ENCODE assay signal across 11 cellular contexts in genomic region chr13:47175172-47175806, GRCh38.
DNase-seq lines count a peak whose midpoint lies in the region; TF ChIP-seq lines count a peak whose summit lies in the region.
"Had no signal": no experiment of that assay in that cellular context is flagged by ENCODE, and none has a peak within 500 bp of the region (broad histone marks: within the 10 kb centered on the region; RNA-seq: fewer than 3 reads in every experiment).

No MANE protein-coding gene starts in this region.

- no peak overlapping the region for H3K4me3 ChIP-seq in epithelial cell of esophagus (ENCODE audit: low read length)
- H3K4me3 ChIP-seq: Peyer's patch had no signal

- DNase-seq in GDM1 (lab: John Stamatoyannopoulos, UW) (peak; percentile 47), NOMO-1 treated with DMSO at 0.1 percent for 48 hours (lab: John Stamatoyannopoulos, UW; ENCODE audit: unreplicated experiment) (peak; percentile 35), epithelial cell of esophagus (ENCODE audit: low read depth) (peak; percentile 54), osteocyte (ENCODE audit: extremely low spot score, unreplicated experiment) (no peak), RPMI8226 (no peak), GM19238 (ENCODE audit: insufficient read length, low spot score) (no peak), posterior vena cava (ENCODE audit: low spot score) (no peak)
- DNase-seq in stimulated activated CD4-positive, alpha-beta T cell treated with anti-CD3 and anti-CD28 coated beads, Interleukin-15, amount 100 ng/mL, for 24 hours: no peak
- DNase-seq: activated naive CD4-positive, alpha-beta T cell treated with anti-CD3 and anti-CD28 coated beads, Interleukin-2, amount 10 ng/mL, durations not matched to agents 7 days and 5 days; H9; Peyer's patch had no signal

- H3K9me3 Mint-ChIP-seq in osteocyte (ENCODE audit: unreplicated experiment): no peaks in the 10 kb centered on the region
- H3K9me3 Mint-ChIP-seq: activated naive CD4-positive, alpha-beta T cell treated with anti-CD3 and anti-CD28 coated beads, Interleukin-2, amount 10 ng/mL, durations not matched to agents 7 days and 5 days; H9 had no signal

- peaks cover 14% of the 10 kb centered on the region for H3K4me1 Mint-ChIP-seq in osteocyte (ENCODE audit: unreplicated experiment)
- H3K4me1 Mint-ChIP-seq: activated naive CD4-positive, alpha-beta T cell treated with anti-CD3 and anti-CD28 coated beads, Interleukin-2, amount 10 ng/mL, durations not matched to agents 7 days and 5 days; H9 had no signal

- H3K27me3 Mint-ChIP-seq in osteocyte (ENCODE audit: unreplicated experiment): peaks cover 12% of the 10 kb centered on the region
- H3K27me3 Mint-ChIP-seq: activated naive CD4-positive, alpha-beta T cell treated with anti-CD3 and anti-CD28 coated beads, Interleukin-2, amount 10 ng/mL, durations not matched to agents 7 days and 5 days had no signal

- TF ChIP-seq CTCF in epithelial cell of esophagus (IDR thresholded peaks at IDR 0.05; ENCODE audit: insufficient read depth, low read depth, low read length, missing control alignments): no peak
- TF ChIP-seq CTCF in osteocyte (IDR thresholded peaks at IDR 0.05): no peak

- H3K27ac Mint-ChIP-seq in osteocyte (ENCODE audit: unreplicated experiment): peak overlapping the region; percentile 33
- H3K27ac Mint-ChIP-seq: activated naive CD4-positive, alpha-beta T cell treated with anti-CD3 and anti-CD28 coated beads, Interleukin-2, amount 10 ng/mL, durations not matched to agents 7 days and 5 days; H9 had no signal

- H3K36me3 Mint-ChIP-seq in osteocyte (ENCODE audit: unreplicated experiment): no peaks in the 10 kb centered on the region
- H3K36me3 Mint-ChIP-seq: activated naive CD4-positive, alpha-beta T cell treated with anti-CD3 and anti-CD28 coated beads, Interleukin-2, amount 10 ng/mL, durations not matched to agents 7 days and 5 days had no signal

- intact Hi-C loops in posterior vena cava (cut with DNase I): no loop called here

- no peak overlapping the region for H3K4me3 Mint-ChIP-seq in osteocyte (ENCODE audit: unreplicated experiment)
- H3K4me3 Mint-ChIP-seq: activated naive CD4-positive, alpha-beta T cell treated with anti-CD3 and anti-CD28 coated beads, Interleukin-2, amount 10 ng/mL, durations not matched to agents 7 days and 5 days; H9 had no signal

Comparison
In these comparisons a context has a peak if more than half of its experiments do, and no peak if none do; other contexts are left out.
1. DNase-seq: peak in GDM1 (single experiment), NOMO-1 treated with DMSO at 0.1 percent for 48 hours (single experiment) and epithelial cell of esophagus (single experiment); none in osteocyte (single experiment), RPMI8226 (single experiment), GM19238 (single experiment), posterior vena cava (single experiment) and stimulated activated CD4-positive, alpha-beta T cell treated with anti-CD3 and anti-CD28 coated beads, Interleukin-15, amount 100 ng/mL, for 24 hours (single experiment).